ENCODE assay signal across 22 cellular contexts in genomic region chr5:174187001-174187400, GRCh38.
DNase-seq lines count a peak whose midpoint lies in the region; ATAC-seq, FAIRE-seq and TF ChIP-seq lines count a peak whose summit lies in the region.
"Had no signal": no experiment of that assay in that cellular context is flagged by ENCODE, and none has a peak within 500 bp of the region (broad histone marks: within the 10 kb centered on the region; RNA-seq: fewer than 3 reads in every experiment).

No MANE protein-coding gene starts in this region.

- H3K27me3 ChIP-seq in GM23338 (ENCODE audit: insufficient read depth) (no peaks in the 10 kb centered on the region), bronchial epithelial cell (ENCODE audit: control insufficient read depth, insufficient read depth, low read length) (no peaks in the 10 kb centered on the region), H1 (replicated peaks in 1 of 4; ENCODE audit: control insufficient read depth in 3 of 4, extremely low read depth in 1 of 4, insufficient read depth in 3 of 4, low read length in 3 of 4) (no peaks in the 10 kb centered on the region)
- H3K27me3 ChIP-seq: BE2C; BLaER1 treated with 17β-estradiol and CSF1 and Interleukin-3, amounts not matched to agents 10 nM and 100 nM had no signal

- no peaks in the 10 kb centered on the region; the same call in 1 of the 2 replicates for H3K9me2 ChIP-seq in GM23338 (ENCODE audit: insufficient read depth)

- TF ChIP-seq POLR2A in H1 (IDR thresholded peaks at IDR 0.05; ENCODE audit: control extremely low read depth in 1 of 2, low read depth in 2 of 2, low read length in 2 of 2): no peak

- H4K20me1 ChIP-seq in GM23338 (replicated peaks; ENCODE audit: insufficient read depth) (no peaks in the 10 kb centered on the region), H1 (replicated peaks in 1 of 2; ENCODE audit: control insufficient read depth in 1 of 2, insufficient read depth in 2 of 2, low read length in 2 of 2) (no peaks in the 10 kb centered on the region)
- H4K20me1 ChIP-seq: BLaER1 treated with 17β-estradiol and CSF1 and Interleukin-3, amounts not matched to agents 10 nM and 100 nM had no signal

- no peaks in the 10 kb centered on the region for H3K9me3 Mint-ChIP-seq in GM23338
- H3K9me3 Mint-ChIP-seq: CD4-positive, alpha-beta T cell had no signal

- no peak overlapping the region for H2AK5ac ChIP-seq in H1 (ENCODE audit: low read depth, low read length)

- CTCF ChIA-PET in H1 (lab: Charles Lee; ENCODE audit: partially characterized antibody): no interaction called here

- DNase-seq in GM23338 (ENCODE audit: low spot score) (no peak), bronchial epithelial cell (ENCODE audit: low read depth) (no peak), H1 (ENCODE audit: low read depth in 1 of 2, low spot score in 2 of 2) (no peak), mesenteric fat pad (ENCODE audit: low spot score) (peak; percentile 76), T-helper 1 cell (no peak), COR-L47 (lab: John Stamatoyannopoulos, UW) (no peak), urothelium cell line (ENCODE audit: low spot score) (no peak)
- DNase-seq: 8988T; ACHN; AML-193; BE2C; CD4-positive, alpha-beta T cell; CD8-positive, alpha-beta memory T cell; DND-41; HFFc6 had no signal

- no peak overlapping the region for H3K4me2 ChIP-seq in GM23338
- H3K4me2 ChIP-seq in H1 (ENCODE audit: insufficient read depth in 1 of 2, low read depth in 2 of 2, low read length in 2 of 2): no peak overlapping the region
- H3K4me2 ChIP-seq: A549; BLaER1 treated with 17β-estradiol and CSF1 and Interleukin-3, amounts not matched to agents 10 nM and 100 nM had no signal

- peak; percentile 43 for FAIRE-seq in bronchial epithelial cell (lab: Jason Lieb, UNC)
- no peak for FAIRE-seq in H1 (lab: Jason Lieb, UNC)
- FAIRE-seq in urothelium cell line (lab: Jason Lieb, UNC): no peak
- FAIRE-seq: A549, G401.6, GM12892 had no signal

- H4K8ac ChIP-seq in H1 (ENCODE audit: extremely low read depth, insufficient read depth, low read length): no peak overlapping the region

- no peak overlapping the region for H2BK12ac ChIP-seq in H1 (ENCODE audit: low read depth, low read length)

- H4K5ac ChIP-seq in H1 (ENCODE audit: insufficient read length, low read depth, low read length): no peak overlapping the region

- no peak overlapping the region for H3K14ac ChIP-seq in H1 (ENCODE audit: insufficient read length)

- no peak overlapping the region for H3K23ac ChIP-seq in H1 (ENCODE audit: insufficient read length)

- peaks cover 11% of the 10 kb centered on the region for H3K4me1 Mint-ChIP-seq in GM23338
- H3K4me1 Mint-ChIP-seq: CD14-positive monocyte; CD8-positive, alpha-beta memory T cell had no signal

- TF ChIP-seq RAD21 in H1 (IDR thresholded peaks at IDR 0.05 in 1 of 2, conservative IDR thresholded peaks at IDR 0.05 in 1 of 2; ENCODE audit: low read depth in 2 of 2, low read length in 2 of 2): no peak

- H2BK120ac ChIP-seq in H1 (replicated peaks; ENCODE audit: low read depth, low read length): no peak overlapping the region

- H3K27ac ChIP-seq in GM23338 (ENCODE audit: low read depth) (no peak overlapping the region), H1 (ENCODE audit: low read depth, low read length) (no peak overlapping the region)
- H3K27ac ChIP-seq: A549; BLaER1 treated with 17β-estradiol and CSF1 and Interleukin-3, amounts not matched to agents 10 nM and 100 nM had no signal

- H3K9me3 ChIP-seq in H1 (ENCODE audit: insufficient read depth in 2 of 2, low read depth in 1 of 2, low read length in 1 of 2): no peaks in the 10 kb centered on the region
- H3K9me3 ChIP-seq: A549; BE2C; BLaER1 treated with 17β-estradiol and CSF1 and Interleukin-3, amounts not matched to agents 10 nM and 100 nM; HAP-1 had no signal

- H3K56ac ChIP-seq in H1 (replicated peaks; ENCODE audit: insufficient read length, low read depth, low read length): no peak overlapping the region

- H2BK20ac ChIP-seq in H1 (ENCODE audit: low read length): no peak overlapping the region

- H3K36me3 Mint-ChIP-seq in GM23338 (ENCODE audit: low read depth): no peaks in the 10 kb centered on the region
- H3K36me3 Mint-ChIP-seq: CD14-positive monocyte; CD8-positive, alpha-beta memory T cell had no signal

- H3K23me2 ChIP-seq in H1 (ENCODE audit: low read depth, low read length): no peaks in the 10 kb centered on the region; the same call in 1 of the 2 replicates

- no peak overlapping the region for H3K4ac ChIP-seq in H1 (replicated peaks; ENCODE audit: insufficient read length, low read depth, low read length)

- POLR2A ChIA-PET in H1 (lab: Charles Lee; ENCODE audit: partially characterized antibody): no interaction called here

- H3K4me1 ChIP-seq in GM23338 (ENCODE audit: insufficient read depth): no peaks in the 10 kb centered on the region
- H3K4me1 ChIP-seq in H1 (replicated peaks in 1 of 4; ENCODE audit: control insufficient read depth in 3 of 4, insufficient read depth in 4 of 4, low read length in 3 of 4): no peaks in the 10 kb centered on the region
- H3K4me1 ChIP-seq: A549, HAP-1 had no signal

- H3K27me3 Mint-ChIP-seq in GM23338 (ENCODE audit: insufficient read depth, low read depth, poor library complexity): peaks cover 7% of the 10 kb centered on the region

- no peak for TF ChIP-seq EP300 in H1 (IDR thresholded peaks at IDR 0.05; ENCODE audit: borderline replicate concordance in 1 of 2, low read depth in 2 of 2, low read length in 2 of 2)

- no peak overlapping the region for H4K91ac ChIP-seq in H1 (replicated peaks; ENCODE audit: insufficient read length, low read length)

- H3K4me3 ChIP-seq in GM23338 (no peak overlapping the region), bronchial epithelial cell (ENCODE audit: low read depth, low read length) (no peak overlapping the region), H1 (ENCODE audit: extremely low read depth in 1 of 4, insufficient read depth in 2 of 4, low read depth in 3 of 4, low read length in 4 of 4) (no peak overlapping the region)
- H3K4me3 ChIP-seq: A549; BLaER1 treated with 17β-estradiol and CSF1 and Interleukin-3, amounts not matched to agents 10 nM and 100 nM; HAP-1 had no signal

- H2BK5ac ChIP-seq in H1 (ENCODE audit: low read depth, low read length): no peak overlapping the region

- no peak overlapping the region for H2AFZ ChIP-seq in GM23338
- 0 out of 2 replicates have a peak overlapping the region, but pooled peaks have one; percentile 62 for H2AFZ ChIP-seq in H1 (ENCODE audit: low read length)

- H3F3A ChIP-seq in GM23338 (replicated peaks; ENCODE audit: low read depth): no peaks in the 10 kb centered on the region

- no peak overlapping the region for H3K4me3 Mint-ChIP-seq in GM23338
- H3K4me3 Mint-ChIP-seq: CD14-positive monocyte; CD4-positive, alpha-beta T cell; CD8-positive, alpha-beta memory T cell; HFFc6 had no signal

- no peak overlapping the region for H2BK15ac ChIP-seq in H1 (ENCODE audit: low read length)

- TF ChIP-seq CTCF in GM23338 (conservative IDR thresholded peaks at IDR 0.05; ENCODE audit: low read depth in 2 of 2) (no peak), bronchial epithelial cell (IDR thresholded peaks at IDR 0.05; ENCODE audit: insufficient read depth, low read length, severe bottlenecking) (no peak), H1 (IDR thresholded peaks at IDR 0.05; ENCODE audit: control extremely low read depth in 1 of 3, insufficient read depth in 1 of 3, low read depth in 1 of 3, low read length in 3 of 3) (no peak)

- ATAC-seq in GM23338 (peak; percentile 38; the same call in 2 of the 3 replicates), HG02623 (IDR thresholded peaks at IDR 0.05; ENCODE audit: unreplicated experiment) (no peak)
- ATAC-seq: A549 had no signal

- no peak overlapping the region for H3K18ac ChIP-seq in H1 (ENCODE audit: extremely low read depth, low read length)

- WGBS in H1 (ENCODE audit: extremely low coverage in 1 of 2, insufficient coverage in 1 of 2, insufficient read length in 1 of 2, insufficient replicate concordance in 2 of 2, low coverage in 1 of 2, low lambda C conversion rate in 2 of 2, missing lambda C conversion rate in 1 of 2), 2 experiments: 86% methylated on average over 7 of the region's 7 CpGs; no CpG with 5 or more reads in 1 of the 2 experiments

- H3K36me3 ChIP-seq in GM23338 (ENCODE audit: insufficient read depth): no peaks in the 10 kb centered on the region
- H3K36me3 ChIP-seq in bronchial epithelial cell (ENCODE audit: control insufficient read depth, insufficient read depth, low read length): no peaks in the 10 kb centered on the region
- H3K36me3 ChIP-seq in H1 (ENCODE audit: control insufficient read depth in 2 of 4, insufficient read depth in 4 of 4, low read length in 3 of 4): no peaks in the 10 kb centered on the region
- H3K36me3 ChIP-seq: BE2C; BLaER1 treated with 17β-estradiol and CSF1 and Interleukin-3, amounts not matched to agents 10 nM and 100 nM; HAP-1 had no signal

- H3K9ac ChIP-seq in H1 (replicated peaks in 1 of 4; ENCODE audit: extremely low read depth in 1 of 4, low read depth in 3 of 4, low read length in 3 of 4): no peak overlapping the region
- H3K9ac ChIP-seq: BLaER1 treated with 17β-estradiol and CSF1 and Interleukin-3, amounts not matched to agents 10 nM and 100 nM had no signal

- H3K79me1 ChIP-seq in H1 (ENCODE audit: low read depth, low read length): no peaks in the 10 kb centered on the region

- no peaks in the 10 kb centered on the region for H3K79me2 ChIP-seq in GM23338 (replicated peaks; ENCODE audit: insufficient read depth)
- no peaks in the 10 kb centered on the region for H3K79me2 ChIP-seq in H1 (ENCODE audit: control insufficient read depth in 1 of 2, insufficient read depth in 2 of 2, low read length in 2 of 2)

- H3K27ac Mint-ChIP-seq in GM23338: no peak overlapping the region
- H3K27ac Mint-ChIP-seq: CD4-positive, alpha-beta T cell; HFFc6 had no signal

TF ChIP-seq in GM23338, 12 proteins besides CTCF, POLR2A, EP300 and RAD21 (continues in another document):
- no peak for TF ChIP-seq ETS1 (IDR thresholded peaks at IDR 0.05)

TF ChIP-seq in H1, 55 proteins besides CTCF, POLR2A, EP300 and RAD21 (continues in another document):
- TF ChIP-seq GABPA (IDR thresholded peaks at IDR 0.05; ENCODE audit: borderline replicate concordance, insufficient read depth, low read length) (no peak), CHD2 (IDR thresholded peaks at IDR 0.05; ENCODE audit: low read length) (no peak), ATF2 (IDR thresholded peaks at IDR 0.05; ENCODE audit: low read length) (no peak), RXRA (IDR thresholded peaks at IDR 0.05; ENCODE audit: insufficient read depth, low read depth, low read length) (no peak), ASH2L (IDR thresholded peaks at IDR 0.05; ENCODE audit: low read length) (no peak), POLR2AphosphoS5 (IDR thresholded peaks at IDR 0.05; ENCODE audit: low read depth, low read length) (no peak)
